8 cellular contexts compared by ENCODE assay signal in genomic region chr10:89644691-89644966, GRCh38. TPM values are rescaled to one million over a fixed set of nuclear protein-coding genes. Genes with fewer than 3 reads are reported as not detected.
DNase-seq lines count a peak whose midpoint lies in the region; ATAC-seq and TF ChIP-seq lines count a peak whose summit lies in the region.

No MANE protein-coding gene starts in this region.

- peak; percentile 29 for DNase-seq in NCI-H146 treated with DMSO at 0.1 percent for 48 hours (lab: John Stamatoyannopoulos, UW; ENCODE audit: unreplicated experiment)
- no peak for DNase-seq in NCI-H146 (lab: John Stamatoyannopoulos, UW)
- no peak for DNase-seq in PC-9
- no peak for DNase-seq in fibroblast of villous mesenchyme (ENCODE audit: low read depth)
- DNase-seq in posterior vena cava (ENCODE audit: low spot score) = peak; percentile 82
- no peak for DNase-seq in NCI-H2171 treated with DMSO at 0.1 percent for 48 hours (lab: John Stamatoyannopoulos, UW)
- DNase-seq in NCI-H128 (lab: John Stamatoyannopoulos, UW; ENCODE audit: unreplicated experiment) = no peak

- CTCF ChIA-PET in PC-9 (lab: Charles Lee) = no interaction called here

- H3K4me1 ChIP-seq in PC-9 (replicated peaks; ENCODE audit: insufficient read depth) = peaks cover 25% of the 10 kb centered on the region; the same call in 1 of the 2 replicates

- H3K27ac ChIP-seq in PC-9 = peak overlapping the region; percentile 48; the same call in 1 of the 2 replicates

- no peaks in the 10 kb centered on the region for H3K36me3 ChIP-seq in PC-9 (ENCODE audit: low read depth)

- no peak for TF ChIP-seq CTCF in PC-9 (conservative IDR thresholded peaks at IDR 0.05)
- TF ChIP-seq CTCF in fibroblast of villous mesenchyme (IDR thresholded peaks at IDR 0.05; ENCODE audit: insufficient read depth, low read depth, low read length) = no peak

- intact Hi-C loops in PC-9 (cut with micrococcal nuclease; ENCODE audit: unreplicated experiment) (loop anchor here (1.0 kb wide), 1 partner anchor 57 kb away; the partner anchor contains the start of gene KIF20B), posterior vena cava (cut with DNase I) (no loop called here)

- H2AFZ ChIP-seq in PC-9 = peak overlapping the region; percentile 87

- H3K9me2 ChIP-seq in PC-9 (ENCODE audit: insufficient read depth) = no peaks in the 10 kb centered on the region

- no peaks in the 10 kb centered on the region for H4K20me1 ChIP-seq in PC-9 (ENCODE audit: insufficient read depth)

- BruUV-seq in PC-9 (replicated peaks; lab: Mats Ljungman, UMichigan) = no TSS peak

- no peaks in the 10 kb centered on the region for H3K9me3 ChIP-seq in PC-9 (ENCODE audit: insufficient read depth, low read depth)

- peaks cover 37% of the 10 kb centered on the region for H3K79me2 ChIP-seq in PC-9 (ENCODE audit: low read depth)

- H3F3A ChIP-seq in PC-9 (ENCODE audit: insufficient read depth, low read depth) = peaks cover 8% of the 10 kb centered on the region; the same call in 1 of the 2 replicates

- ATAC-seq in HG02623 (IDR thresholded peaks at IDR 0.05; ENCODE audit: unreplicated experiment) = peak; percentile 24

- POLR2A ChIA-PET in PC-9 (lab: Charles Lee; ENCODE audit: unreplicated experiment) = no interaction called here

- H3K4me3 ChIP-seq in PC-9 = peak overlapping the region; percentile 83
- H3K4me3 ChIP-seq in fibroblast of villous mesenchyme (ENCODE audit: low read depth, low read length) = peak overlapping the region; percentile 68

- no peaks in the 10 kb centered on the region for H3K27me3 ChIP-seq in PC-9 (ENCODE audit: insufficient read depth, low read depth)

- peak overlapping the region; percentile 92 for H3K4me2 ChIP-seq in PC-9

RNA-seq across cellular contexts. Expression of gene PANK1, which starts 0.4 kb away (rescaled TPM):
- total RNA-seq in PC-9 (2021) = 5.7 and 8.1 TPM in 2 replicates
- total RNA-seq in fibroblast of villous mesenchyme = 5.8 and 7.3 TPM in 2 replicates
- total RNA-seq in posterior vena cava = 1 to 10 TPM; 1.5 to 2.5 TPM

RNA-seq across cellular contexts. Expression of gene KIF20B, which starts 56.8 kb away (rescaled TPM):
- total RNA-seq in PC-9 (2021) (14.1 and 34.5 TPM in 2 replicates), fibroblast of villous mesenchyme (10.3 and 19.9 TPM in 2 replicates), posterior vena cava (1 to 10 TPM; 3.5 to 7.7 TPM)

Comparison
In these comparisons a context has a peak if more than half of its experiments do, and no peak if none do; other contexts are left out.
1. DNase-seq: peak in NCI-H146 treated with DMSO at 0.1 percent for 48 hours (single experiment) and posterior vena cava (single experiment); none in NCI-H146 (single experiment), PC-9 (0 of 2), fibroblast of villous mesenchyme (single experiment), NCI-H2171 treated with DMSO at 0.1 percent for 48 hours (single experiment) and NCI-H128 (single experiment).